ENCODE assay signal across 19 cellular contexts in the genomic region with DNA sequence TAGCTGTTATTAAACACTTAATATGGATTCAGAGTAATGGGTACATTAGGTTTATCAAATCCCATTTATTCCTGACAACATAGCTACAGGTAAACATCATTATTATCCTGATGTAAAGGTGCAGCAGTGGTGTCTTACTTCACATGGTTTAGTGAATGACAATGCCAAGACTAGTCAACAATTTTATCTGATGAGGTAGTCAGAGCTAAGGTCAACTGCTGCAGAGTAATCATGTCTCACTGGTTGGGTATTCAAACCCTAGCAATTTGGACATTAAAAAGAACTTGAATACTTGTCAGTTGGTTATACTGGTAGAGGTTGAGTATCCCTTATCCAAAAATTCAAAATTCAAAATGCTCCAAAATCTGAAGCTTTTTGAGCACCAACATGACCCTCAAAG.
"Had no signal": no experiment of that assay in that cellular context is flagged by ENCODE, and none has a peak within 500 bp of the region (broad histone marks: within the 10 kb centered on the region; RNA-seq: fewer than 3 reads in every experiment).

No MANE protein-coding gene starts in this region.

- DNase-seq: activated CD4-positive, alpha-beta T cell treated with anti-CD3 and anti-CD28 coated beads for 4 hours; activated CD4-positive, alpha-beta T cell treated with anti-CD3 and anti-CD28 coated beads, Interleukin-2, amount 50 U/mL, for 48 hours; activated CD4-positive, CD25-positive, alpha-beta regulatory T cell; activated CD8-positive, alpha-beta memory T cell treated with anti-CD3 and anti-CD28 coated beads, Interleukin-2, amount 50 U/mL, for 48 hours; activated naive CD4-positive, alpha-beta T cell; activated T-cell treated with anti-CD3 and anti-CD28 coated beads, Interleukin-2, amount 50 U/mL, for 4 hours; adrenal gland; cerebellar nuclear complex; nephron progenitor cell; pancreas; spleen; stimulated activated CD4-positive, alpha-beta T cell treated with anti-CD3 and anti-CD28 coated beads, Interleukin-4, amount 100 ng/mL, for 1 hour; stimulated activated naive CD4-positive, alpha-beta T cell treated with Interleukin-2 at 50 U/mL for 16 hours had no signal

- H3K27me3 Mint-ChIP-seq: activated naive CD8-positive, alpha-beta T cell; memory B cell had no signal

- H3K9me3 ChIP-seq: adrenal gland, pancreas, spleen had no signal

- H3K27ac Mint-ChIP-seq: activated naive CD8-positive, alpha-beta T cell; activated T-helper 2 cell treated with anti-CD3 and anti-CD28 coated beads, Interferon-gamma antibody, Interleukin-2, Interleukin-4, amounts not matched to agents 10 μg/mL and 5 μg/mL and 100 μg/mL, durations not matched to agents 14 hours and 24 hours and 36 hours; memory B cell; nephron progenitor cell; T-helper 1 cell treated with Interleukin-12 subunit alpha and Interleukin-12 subunit beta and Interleukin-4 antibody, amounts not matched to agents 30 μg/mL and 1 μg/mL, for 36 hours had no signal

- H3K4me1 Mint-ChIP-seq: memory B cell, nephron progenitor cell had no signal

- H3K27me3 ChIP-seq: adrenal gland, pancreas, spleen had no signal

- H3K4me3 Mint-ChIP-seq: activated naive CD8-positive, alpha-beta T cell; activated T-cell treated with anti-CD3 and anti-CD28 coated beads, Interleukin-2, amount 50 U/mL, for 4 hours; memory B cell; nephron progenitor cell; T-helper 1 cell treated with Interleukin-12 subunit alpha and Interleukin-12 subunit beta and Interleukin-4 antibody, amounts not matched to agents 30 μg/mL and 1 μg/mL, for 36 hours had no signal

- H3K27ac ChIP-seq: adrenal gland, coronary artery, pancreas, spleen had no signal

- H3K4me1 ChIP-seq: adrenal gland, spleen had no signal

- H3K36me3 ChIP-seq: adrenal gland, pancreas had no signal

- ATAC-seq: activated T-cell treated with anti-CD3 and anti-CD28 coated beads, Interleukin-2, amount 50 U/mL, for 4 hours; pancreas; sciatic nerve had no signal

- H3K9me3 Mint-ChIP-seq: activated T-cell treated with anti-CD3 and anti-CD28 coated beads, Interleukin-2, amount 50 U/mL, for 4 hours; activated T-helper 2 cell treated with anti-CD3 and anti-CD28 coated beads, Interferon-gamma antibody, Interleukin-2, Interleukin-4, amounts not matched to agents 10 μg/mL and 5 μg/mL and 100 μg/mL, durations not matched to agents 14 hours and 24 hours and 36 hours; memory B cell; nephron progenitor cell; T-helper 1 cell treated with Interleukin-12 subunit alpha and Interleukin-12 subunit beta and Interleukin-4 antibody, amounts not matched to agents 30 μg/mL and 1 μg/mL, for 36 hours had no signal

- H3K4me3 ChIP-seq: adrenal gland, coronary artery, pancreas, spleen had no signal
